ENCODE assay signal across 8 cellular contexts in the genomic region with DNA sequence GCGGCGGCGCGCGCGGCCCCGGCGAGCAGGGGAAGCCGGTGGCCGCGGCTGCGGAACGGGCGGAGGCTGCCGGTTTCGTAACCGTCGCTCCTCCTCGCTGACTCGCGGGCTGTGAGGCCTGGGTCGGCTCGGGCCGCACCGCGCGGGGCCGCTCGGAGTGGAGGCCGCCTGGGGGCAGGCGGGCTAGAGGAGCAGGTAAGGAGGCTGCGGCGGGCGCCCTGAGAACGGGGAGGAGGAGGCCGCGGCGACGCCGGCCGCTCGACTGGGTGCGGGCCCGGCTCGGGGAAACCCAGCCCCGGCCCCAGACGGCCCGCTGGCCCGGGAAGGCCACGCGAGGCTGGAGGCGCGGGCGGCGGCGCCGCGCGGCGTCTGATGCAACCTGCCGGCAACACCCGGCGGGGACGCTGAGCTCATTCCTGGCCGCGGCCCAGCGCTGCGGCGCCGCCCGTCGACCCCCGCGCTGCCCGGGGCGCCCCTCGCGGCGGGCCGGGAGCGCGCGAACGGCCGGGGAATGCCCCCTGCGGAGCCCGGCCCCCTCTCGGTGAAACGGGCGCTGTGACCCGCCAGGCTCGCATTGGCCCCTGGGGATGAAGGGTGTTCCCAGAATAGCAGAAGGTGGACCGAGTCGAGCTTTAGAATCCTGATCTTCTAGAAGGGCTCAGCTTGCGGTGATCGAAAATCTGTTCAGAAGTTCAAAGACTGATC. TPM values are rescaled to one million over a fixed set of nuclear protein-coding genes. Genes with fewer than 3 reads are reported as not detected.
DNase-seq lines count a peak whose midpoint lies in the region; ATAC-seq and TF ChIP-seq lines count a peak whose summit lies in the region.

A gene (plus strand): TSS at position 9 of the 705 bp plus-strand sequence. CDS start 5,531 bp downstream, outside the sequence.

- POLR2A ChIA-PET in RWPE1 (lab: Yijun Ruan, JAX; ENCODE audit: low non-redundant PET), result interaction anchor here (0.5 to 2.0 kb wide), 4 partner anchors 38 to 73 kb away, joined by 4 to 6 read pairs (median 5); a partner anchor contains a TSS

- intact Hi-C loops in left ventricle myocardium inferior (cut with micrococcal nuclease), result no loop called here

- H3K9me3 ChIP-seq in left ventricle myocardium inferior (replicated peaks), result no peaks in the 10 kb centered on the region

- H3K4me3 ChIP-seq in left ventricle myocardium inferior (peak within 1 kb of the TSS; percentile 75), retinal pigment epithelial cell (ENCODE audit: low read length) (peak within 1 kb of the TSS; percentile 74)

- peaks cover 51% of the 10 kb centered on the region for H3K4me1 ChIP-seq in left ventricle myocardium inferior

- DNase-seq in EL (peak; percentile 62), RWPE1 (ENCODE audit: low spot score) (peak; percentile 70), left ventricle myocardium inferior (peak; percentile 59), retinal pigment epithelial cell (ENCODE audit: low read depth) (no peak), superior temporal gyrus (ENCODE audit: extremely low spot score) (no peak)

- peaks cover 2% of the 10 kb centered on the region for H3K36me3 ChIP-seq in left ventricle myocardium inferior

- peak within 1 kb of the TSS; percentile 98 for H3K27ac ChIP-seq in RWPE1
- peak within 1 kb of the TSS; percentile 86 for H3K27ac ChIP-seq in adipose tissue (ENCODE audit: low read depth, low read length)
- peak within 1 kb of the TSS; percentile 95 for H3K27ac ChIP-seq in left ventricle myocardium inferior (replicated peaks)

- CTCF ChIA-PET in RWPE1 (lab: Yijun Ruan, JAX), result interaction anchor here (0.7 to 1.2 kb wide), 7 partner anchors 33 to 471 kb away, joined by 3 to 7 read pairs (median 3); a partner anchor contains a TSS

- peak; percentile 55 for ATAC-seq in GM19452 (IDR thresholded peaks at IDR 0.05; ENCODE audit: unreplicated experiment)
- ATAC-seq in HG03520 (IDR thresholded peaks at IDR 0.05; ENCODE audit: unreplicated experiment), result peak; percentile 44

- TF ChIP-seq CTCF in RWPE1 (conservative IDR thresholded peaks at IDR 0.05; ENCODE audit: low read depth) (peak; percentile 39; the same call in 1 of the 2 replicates), left ventricle myocardium inferior (IDR thresholded peaks at IDR 0.05; ENCODE audit: borderline replicate concordance) (peak; percentile 35), retinal pigment epithelial cell (conservative IDR thresholded peaks at IDR 0.05; ENCODE audit: low read depth, low read length) (peak; percentile 12)

- WGBS in adipose tissue, 3 donors, result 0 to 1% (median 1%) methylated on average over 56 to 96 of the region's 96 CpGs

- no peaks in the 10 kb centered on the region for H3K27me3 ChIP-seq in left ventricle myocardium inferior (ENCODE audit: low read depth)

RNA-seq across cellular contexts. Expression of the gene that starts here (rescaled TPM):
- polyA plus RNA-seq in adipose tissue, result 10 to 100 TPM in 2 of 3 donors, 1 to 10 TPM in 1; 8.3 to 19.3 (median 15.4) TPM
- 13.0 TPM for total RNA-seq in left ventricle myocardium inferior

Comparison
In these comparisons a context has a peak if more than half of its experiments do, and no peak if none do; other contexts are left out.
1. DNase-seq: peak in EL (single experiment), RWPE1 (single experiment) and left ventricle myocardium inferior (single experiment); none in retinal pigment epithelial cell (single experiment) and superior temporal gyrus (single experiment).
2. Peak in every context shown above with its lines, with median percentiles within 50 percentile points of each other: H3K27ac ChIP-seq and CTCF ChIP-seq.